ENCODE assay signal across 12 cellular contexts in genomic region chr11:73249304-73249703, GRCh38. TPM values are rescaled to one million over a fixed set of nuclear protein-coding genes. Genes with fewer than 3 reads are reported as not detected.
DNase-seq lines count a peak whose midpoint lies in the region; ATAC-seq, FAIRE-seq and TF ChIP-seq lines count a peak whose summit lies in the region.
"Had no signal": no experiment of that assay in that cellular context is flagged by ENCODE, and none has a peak within 500 bp of the region (broad histone marks: within the 10 kb centered on the region; RNA-seq: fewer than 3 reads in every experiment).

No MANE protein-coding gene starts in this region.

- no peak for FAIRE-seq in bronchial epithelial cell (lab: Jason Lieb, UNC)

- TF ChIP-seq CTCF in bronchial epithelial cell (IDR thresholded peaks at IDR 0.05; ENCODE audit: insufficient read depth, low read length, severe bottlenecking), result no peak
- TF ChIP-seq CTCF in BE2C (IDR thresholded peaks at IDR 0.05; ENCODE audit: low read depth, low read length), result no peak

- peaks cover 20% of the 10 kb centered on the region for H3K4me1 ChIP-seq in BE2C

- H3K9me3 ChIP-seq in BE2C, result no peaks in the 10 kb centered on the region

- H3K36me3 ChIP-seq in bronchial epithelial cell (ENCODE audit: control insufficient read depth, insufficient read depth, low read length) (no peaks in the 10 kb centered on the region), BE2C (no peaks in the 10 kb centered on the region)

- ATAC-seq in GM21360 (IDR thresholded peaks at IDR 0.05; ENCODE audit: unreplicated experiment) (peak; percentile 57), HG03439 (IDR thresholded peaks at IDR 0.05; ENCODE audit: unreplicated experiment) (peak; percentile 63), GM19395 (IDR thresholded peaks at IDR 0.05; ENCODE audit: unreplicated experiment) (no peak)

- peak; percentile 35 for DNase-seq in bronchial epithelial cell (ENCODE audit: low read depth)
- DNase-seq in renal cortical epithelial cell (ENCODE audit: low read depth), result peak; percentile 91
- DNase-seq in BE2C, result no peak
- DNase-seq in SIG-M5 (lab: John Stamatoyannopoulos, UW), result no peak
- no peak for DNase-seq in Kasumi-1 (lab: John Stamatoyannopoulos, UW)
- DNase-seq: DMS79 treated with DMSO at 0.1 percent for 48 hours, Karpas-422, NCI-H510A treated with DMSO at 0.1 percent for 48 hours had no signal

- H3K27me3 ChIP-seq in bronchial epithelial cell (ENCODE audit: control insufficient read depth, insufficient read depth, low read length) (no peaks in the 10 kb centered on the region), BE2C (no peaks in the 10 kb centered on the region)

- no peak overlapping the region for H3K4me3 ChIP-seq in bronchial epithelial cell (ENCODE audit: low read depth, low read length)
- no peak overlapping the region for H3K4me3 ChIP-seq in BE2C (ENCODE audit: low read depth, low read length)

RNA-seq across cellular contexts. Expression of gene P2RY6, which starts 22.8 kb away (rescaled TPM):
- total RNA-seq in bronchial epithelial cell, result 0.26 TPM in 1 of 2 replicates, not detected in the other
- 3.6 and 10.9 TPM in 2 replicates for total RNA-seq in renal cortical epithelial cell
- polyA plus RNA-seq in BE2C (2012; ENCODE audit: insufficient read depth, insufficient read length, low read depth), result 6.5 TPM
- total RNA-seq: activated T-helper 2 cell treated with anti-CD3 and anti-CD28 coated beads, Interferon-gamma antibody, Interleukin-2, Interleukin-4, amounts not matched to agents 10 μg/mL and 5 μg/mL and 100 μg/mL, durations not matched to agents 14 hours and 24 hours and 36 hours had no signal

RNA-seq across cellular contexts. Expression of gene P2RY2, which starts 31.2 kb away (rescaled TPM):
- total RNA-seq in bronchial epithelial cell (9.0 and 13.7 TPM in 2 replicates), renal cortical epithelial cell (3.7 and 4.3 TPM in 2 replicates)
- 0.28 TPM for polyA plus RNA-seq in BE2C (2012; ENCODE audit: insufficient read depth, insufficient read length, low read depth)
- total RNA-seq: activated T-helper 2 cell treated with anti-CD3 and anti-CD28 coated beads, Interferon-gamma antibody, Interleukin-2, Interleukin-4, amounts not matched to agents 10 μg/mL and 5 μg/mL and 100 μg/mL, durations not matched to agents 14 hours and 24 hours and 36 hours had no signal

RNA-seq across cellular contexts. Expression of gene ARHGEF17, which starts 58.8 kb away (rescaled TPM):
- total RNA-seq in bronchial epithelial cell (4.5 and 5.1 TPM in 2 replicates), renal cortical epithelial cell (13.7 and 67.5 TPM in 2 replicates)
- 78.2 TPM for polyA plus RNA-seq in BE2C (2012; ENCODE audit: insufficient read depth, insufficient read length, low read depth)

Comparison
In these comparisons a context has a peak if more than half of its experiments do, and no peak if none do; other contexts are left out.
1. DNase-seq: peak in bronchial epithelial cell (single experiment) and renal cortical epithelial cell (single experiment); none in BE2C (single experiment), SIG-M5 (single experiment) and Kasumi-1 (0 of 2).